Comparison of ENCODE assay signal across 26 cellular contexts in the genomic region with DNA sequence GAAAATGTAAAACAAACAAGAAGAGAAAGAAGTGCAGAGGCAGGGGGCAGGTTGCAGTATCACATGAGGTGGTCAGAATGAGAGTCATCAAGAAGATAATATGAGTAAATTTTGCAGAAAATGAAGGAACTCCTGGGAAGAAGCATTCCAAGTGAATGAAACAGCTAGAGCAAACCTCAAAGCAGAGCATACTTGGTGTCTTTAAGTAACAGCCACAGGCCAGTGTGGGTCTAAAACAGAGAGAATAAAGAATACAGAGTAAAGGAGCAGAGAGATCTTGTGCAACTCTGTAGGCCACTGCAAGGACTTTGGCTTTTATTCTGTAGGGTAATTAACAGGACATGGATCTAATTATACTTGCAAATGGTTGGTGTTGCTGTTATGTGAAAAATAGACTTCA.
DNase-seq lines count a peak whose midpoint lies in the region; ATAC-seq lines count a peak whose summit lies in the region.
"Had no signal": no experiment of that assay in that cellular context is flagged by ENCODE, and none has a peak within 500 bp of the region (broad histone marks: within the 10 kb centered on the region; RNA-seq: fewer than 3 reads in every experiment).

No MANE protein-coding gene starts in this region.

- H3K4me1 Mint-ChIP-seq in activated T-cell treated with anti-CD3 and anti-CD28 coated beads, Interleukin-2, amount 50 U/mL, for 24 hours (ENCODE audit: low read depth) = no peaks in the 10 kb centered on the region
- H3K4me1 Mint-ChIP-seq: mesothelial cell of epicardium; naive thymus-derived CD8-positive, alpha-beta T cell had no signal

- no peaks in the 10 kb centered on the region for H3K27me3 Mint-ChIP-seq in activated T-cell treated with anti-CD3 and anti-CD28 coated beads, Interleukin-2, amount 50 U/mL, for 24 hours

- no peak for ATAC-seq in GM19467 (IDR thresholded peaks at IDR 0.05; ENCODE audit: unreplicated experiment)
- ATAC-seq: esophagus mucosa; left lobe of liver; naive thymus-derived CD8-positive, alpha-beta T cell; Right ventricle myocardium inferior had no signal

- H3K9me3 Mint-ChIP-seq in activated T-cell treated with anti-CD3 and anti-CD28 coated beads, Interleukin-2, amount 50 U/mL, for 24 hours = peaks cover 6% of the 10 kb centered on the region
- H3K9me3 Mint-ChIP-seq: stimulated activated naive CD8-positive, alpha-beta T cell treated with anti-CD3 and anti-CD28 coated beads, Interleukin-15, Interleukin-2, amounts not matched to agents 100 ng/mL and 50 ng/mL, for 24 hours had no signal

- no peak overlapping the region for H3K4me3 Mint-ChIP-seq in activated T-cell treated with anti-CD3 and anti-CD28 coated beads, Interleukin-2, amount 50 U/mL, for 24 hours
- H3K4me3 Mint-ChIP-seq: mesothelial cell of epicardium; naive thymus-derived CD8-positive, alpha-beta T cell; stimulated activated naive CD8-positive, alpha-beta T cell treated with anti-CD3 and anti-CD28 coated beads, Interleukin-15, Interleukin-2, amounts not matched to agents 100 ng/mL and 50 ng/mL, for 24 hours had no signal

- H3K27ac Mint-ChIP-seq in activated T-cell treated with anti-CD3 and anti-CD28 coated beads, Interleukin-2, amount 50 U/mL, for 24 hours = no peak overlapping the region
- H3K27ac Mint-ChIP-seq: mesothelial cell of epicardium; stimulated activated naive CD8-positive, alpha-beta T cell treated with anti-CD3 and anti-CD28 coated beads, Interleukin-15, Interleukin-2, amounts not matched to agents 100 ng/mL and 50 ng/mL, for 24 hours had no signal

- no peaks in the 10 kb centered on the region for H3K36me3 Mint-ChIP-seq in activated T-cell treated with anti-CD3 and anti-CD28 coated beads, Interleukin-2, amount 50 U/mL, for 24 hours (ENCODE audit: low read depth)
- H3K36me3 Mint-ChIP-seq: naive thymus-derived CD8-positive, alpha-beta T cell had no signal

- DNase-seq in AG08395 (ENCODE audit: low spot score) (peak; percentile 79), HT1080 (ENCODE audit: low read depth) (peak; percentile 54), astrocyte of the hippocampus (ENCODE audit: low read depth, low spot score) (peak; percentile 67), glomerular visceral epithelial cell (ENCODE audit: extremely low spot score) (peak; percentile 42), HUDEP-2 (lab: John Stamatoyannopoulos, UW; ENCODE audit: unreplicated experiment in 76 of 76) (no peak)
- no peak for DNase-seq in activated CD4-positive, alpha-beta T cell treated with anti-CD3 and anti-CD28 coated beads, Interleukin-2, amount 50 U/mL, for 48 hours
- DNase-seq in activated T-cell treated with anti-CD3 and anti-CD28 coated beads, Interleukin-2, amount 50 U/mL, for 24 hours = no peak
- DNase-seq: activated naive CD4-positive, alpha-beta T cell treated with Interleukin-2 at 50 U/mL for 16 hours; activated T-cell treated with anti-CD3 and anti-CD28 coated beads, Interleukin-2, amount 50 U/mL, for 48 hours; aorta; DMS 273 treated with DMSO at 0.1 percent for 48 hours; effector memory CD4-positive, alpha-beta T cell; glutamatergic neuron; Karpas-422; naive thymus-derived CD8-positive, alpha-beta T cell; NCI-H1930; NCI-H345; NCI-H774; stimulated activated CD4-positive, alpha-beta T cell treated with anti-CD3 and anti-CD28 coated beads, Interleukin-12 subunit alpha, Interleukin-12 subunit beta, amount 100 ng/mL, for 4 hours; stimulated activated CD4-positive, alpha-beta T cell treated with anti-CD3 and anti-CD28 coated beads, Interleukin-4, amount 100 ng/mL, for 4 hours had no signal

Comparison
In these comparisons a context has a peak if more than half of its experiments do, and no peak if none do; other contexts are left out.
1. DNase-seq: peak in AG08395 (single experiment), HT1080 (single experiment), astrocyte of the hippocampus (single experiment) and glomerular visceral epithelial cell (single experiment); none in activated CD4-positive, alpha-beta T cell treated with anti-CD3 and anti-CD28 coated beads, Interleukin-2, amount 50 U/mL, for 48 hours (0 of 2), HUDEP-2 (0 of 76) and activated T-cell treated with anti-CD3 and anti-CD28 coated beads, Interleukin-2, amount 50 U/mL, for 24 hours (single experiment).